In the genomic region with DNA sequence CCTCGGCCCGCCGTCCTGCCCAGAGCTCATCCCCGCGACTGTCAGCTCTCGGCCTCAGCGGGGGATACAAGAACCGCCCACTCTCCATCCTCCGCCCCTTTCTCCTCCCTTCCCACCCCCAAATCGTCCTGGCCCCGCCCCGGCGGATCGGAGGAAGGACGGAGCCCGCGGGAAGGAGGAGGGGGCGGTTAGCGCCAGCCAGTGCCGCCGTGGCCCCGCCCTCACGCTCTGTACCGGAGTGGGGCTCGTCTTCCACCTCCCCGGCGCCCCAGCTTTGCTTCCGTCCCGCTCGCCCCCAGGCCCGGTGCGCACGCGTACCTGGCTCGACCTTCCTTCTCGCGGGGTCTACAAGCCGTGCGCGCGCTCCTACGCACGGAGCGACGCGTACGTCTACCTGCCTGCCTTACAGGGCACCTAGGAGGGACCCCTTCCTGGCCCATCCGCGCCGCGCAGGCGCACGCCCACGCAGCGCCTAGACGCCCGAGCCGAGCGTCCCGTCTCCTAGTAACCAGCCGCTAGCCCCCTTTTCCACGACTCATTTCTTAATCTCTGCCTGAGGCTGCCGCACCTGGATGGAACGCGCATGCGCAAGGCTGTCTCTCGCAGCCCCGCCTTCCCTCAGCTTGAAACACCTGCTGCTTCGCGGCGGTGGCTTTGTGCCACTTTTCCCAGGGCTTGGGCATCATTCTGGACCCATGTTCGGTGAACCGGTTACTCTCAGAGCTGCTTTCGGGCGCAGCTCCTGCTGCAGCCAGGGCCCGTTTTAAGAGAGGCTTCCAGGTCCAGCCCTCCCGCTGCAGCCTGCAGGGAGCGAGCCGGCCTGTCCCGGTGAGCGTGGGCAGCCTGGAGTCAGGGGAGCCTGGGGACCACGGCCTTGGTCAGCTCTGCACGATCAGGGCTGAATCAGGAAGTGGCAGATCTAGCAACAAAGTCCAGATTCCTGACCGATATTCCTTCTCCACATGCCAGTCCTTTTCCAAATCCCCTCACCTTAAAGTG, we compare ENCODE assay signal across 8 cellular contexts. TPM values are rescaled to one million over a fixed set of nuclear protein-coding genes. Genes with fewer than 3 reads are reported as not detected.
DNase-seq lines count a peak whose midpoint lies in the region; ATAC-seq, FAIRE-seq and TF ChIP-seq lines count a peak whose summit lies in the region.

A gene with protein sequence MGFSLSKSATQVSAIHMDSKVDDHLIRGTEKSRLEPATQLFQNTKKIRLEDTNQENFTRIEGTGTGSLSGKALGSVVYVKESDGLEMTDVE (plus strand): TSS at position 598 of the 999 bp plus-strand sequence. CDS start 8,852 bp downstream, outside the sequence.

- no peaks in the 10 kb centered on the region for H3K27me3 Mint-ChIP-seq in Caco-2 (ENCODE audit: insufficient read depth, unreplicated experiment)
- peaks cover 3% of the 10 kb centered on the region for H3K27me3 Mint-ChIP-seq in activated CD8-positive, alpha-beta memory T cell treated with anti-CD3 and anti-CD28 coated beads, Interleukin-2, amount 10 ng/mL, durations not matched to agents 7 days and 5 days

- H2AK5ac ChIP-seq in H1 (ENCODE audit: low read depth, low read length) (no peak within 1 kb of the TSS), mesendoderm (ENCODE audit: low read length) (no peak within 1 kb of the TSS)

- H3K4me2 ChIP-seq in H1 (ENCODE audit: insufficient read depth in 1 of 2, low read depth in 2 of 2, low read length in 2 of 2): peak within 1 kb of the TSS; percentile 86 to 89
- H3K4me2 ChIP-seq in mesendoderm (ENCODE audit: low read length): peak within 1 kb of the TSS; percentile 66

- no peak for TF ChIP-seq EP300 in H1 (IDR thresholded peaks at IDR 0.05; ENCODE audit: borderline replicate concordance in 1 of 2, low read depth in 2 of 2, low read length in 2 of 2)

- H2BK15ac ChIP-seq in H1 (ENCODE audit: low read length): peak within 1 kb of the TSS; percentile 72; the same call in 1 of the 2 replicates
- no peak within 1 kb of the TSS for H2BK15ac ChIP-seq in mesendoderm (replicated peaks; ENCODE audit: low read depth)

- 0% methylated on average over 51 of the region's 84 CpGs; no CpG with 5 or more reads in 1 of the 2 experiments for WGBS in H1 (ENCODE audit: extremely low coverage in 1 of 2, insufficient coverage in 1 of 2, insufficient read length in 1 of 2, insufficient replicate concordance in 2 of 2, low coverage in 1 of 2, low lambda C conversion rate in 2 of 2, missing lambda C conversion rate in 1 of 2), 2 experiments
- WGBS in mesendoderm (ENCODE audit: extremely low coverage, insufficient coverage, low lambda C conversion rate): no CpG with 5 or more reads among the region's 84 CpGs

- H3K56ac ChIP-seq in H1 (replicated peaks; ENCODE audit: insufficient read length, low read depth, low read length): peak within 1 kb of the TSS; percentile 70
- H3K56ac ChIP-seq in mesendoderm (ENCODE audit: low read length): peak within 1 kb of the TSS; percentile 90

- peak; percentile 98 to 99 for DNase-seq in Caco-2
- DNase-seq in HUDEP-2 (lab: John Stamatoyannopoulos, UW; ENCODE audit: unreplicated experiment in 76 of 76): peak in 74 of 76 experiments; percentile 18 to 96 (median 88)
- peak; percentile 94 for DNase-seq in NOMO-1 treated with DMSO at 0.1 percent for 48 hours (lab: John Stamatoyannopoulos, UW; ENCODE audit: unreplicated experiment)
- DNase-seq in activated CD8-positive, alpha-beta memory T cell treated with anti-CD3 and anti-CD28 coated beads, Interleukin-2, amount 10 ng/mL, durations not matched to agents 7 days and 5 days: peak; percentile 96
- peak; percentile 86 to 96 for DNase-seq in H1 (ENCODE audit: low read depth in 1 of 2, low spot score in 2 of 2)
- peak; percentile 96 for DNase-seq in mesendoderm
- peak; percentile 97 for DNase-seq in stimulated activated CD8-positive, alpha-beta memory T cell treated with anti-CD3 and anti-CD28 coated beads, Interleukin-12 subunit alpha, Interleukin-12 subunit beta, amount 100 ng/mL, for 4 hours (ENCODE audit: low read depth)

- H3K27ac Mint-ChIP-seq in Caco-2 (ENCODE audit: unreplicated experiment): peak within 1 kb of the TSS; percentile 94
- H3K27ac Mint-ChIP-seq in activated CD8-positive, alpha-beta memory T cell treated with anti-CD3 and anti-CD28 coated beads, Interleukin-2, amount 10 ng/mL, durations not matched to agents 7 days and 5 days: peak within 1 kb of the TSS; percentile 87

- H4K8ac ChIP-seq in H1 (ENCODE audit: extremely low read depth, insufficient read depth, low read length): peak within 1 kb of the TSS; percentile 94
- no peak within 1 kb of the TSS for H4K8ac ChIP-seq in mesendoderm (ENCODE audit: low read depth, low read length)

- intact Hi-C loops in Caco-2 (cut with micrococcal nuclease; ENCODE audit: unreplicated experiment): loop anchor here (1.0 to 5.0 kb wide), 5 partner anchors 13 to 346 kb away; a partner anchor contains a TSS

- H4K91ac ChIP-seq in H1 (replicated peaks; ENCODE audit: insufficient read length, low read length): peak within 1 kb of the TSS; percentile 88

- CTCF ChIA-PET in Caco-2 (lab: Charles Lee): interaction anchor here (0.8 to 2.3 kb wide), 5 partner anchors 14 to 196 kb away, joined by 3 to 13 read pairs (median 3); a partner anchor contains a TSS
- CTCF ChIA-PET in activated CD8-positive, alpha-beta memory T cell treated with anti-CD3 and anti-CD28 coated beads, Interleukin-2, amount 10 ng/mL, durations not matched to agents 7 days and 5 days (lab: Charles Lee): interaction anchor here (0.7 to 2.5 kb wide), 6 partner anchors 9 to 44 kb away, joined by 3 to 27 read pairs (median 5); a partner anchor contains a TSS
- CTCF ChIA-PET in H1 (lab: Charles Lee; ENCODE audit: partially characterized antibody): interaction anchor here (1.0 to 1.1 kb wide), 2 partner anchors 12 to 39 kb away, joined by 3 read pairs; no protein-coding TSS in a partner anchor

- H4K5ac ChIP-seq in H1 (ENCODE audit: insufficient read length, low read depth, low read length) (peak within 1 kb of the TSS; percentile 70), mesendoderm (ENCODE audit: low read length) (no peak within 1 kb of the TSS)

- POLR2A ChIA-PET in Caco-2 (lab: Charles Lee) (interaction anchor here (0.5 to 2.5 kb wide), 10 partner anchors 14 to 657 kb away, joined by 3 to 52 read pairs (median 3); a partner anchor contains a TSS), H1 (lab: Charles Lee; ENCODE audit: partially characterized antibody) (interaction anchor here (0.6 to 5.0 kb wide), 9 partner anchors 13 to 219 kb away, joined by 3 to 45 read pairs (median 4); a partner anchor contains a TSS)

- H3K4me1 ChIP-seq in Caco-2 (peaks cover 12% of the 10 kb centered on the region), H1 (replicated peaks in 1 of 4; ENCODE audit: control insufficient read depth in 3 of 4, insufficient read depth in 4 of 4, low read length in 3 of 4) (no peaks in the 10 kb centered on the region; a peak in 3 of 7 replicates), mesendoderm (ENCODE audit: control insufficient read depth, low read depth, low read length) (no peaks in the 10 kb centered on the region)

- H3K36me3 Mint-ChIP-seq in Caco-2 (ENCODE audit: insufficient read depth, unreplicated experiment): peaks cover 14% of the 10 kb centered on the region
- peaks cover 6% of the 10 kb centered on the region for H3K36me3 Mint-ChIP-seq in activated CD8-positive, alpha-beta memory T cell treated with anti-CD3 and anti-CD28 coated beads, Interleukin-2, amount 10 ng/mL, durations not matched to agents 7 days and 5 days

- H3K79me1 ChIP-seq in H1 (ENCODE audit: low read depth, low read length) (no peaks in the 10 kb centered on the region), mesendoderm (ENCODE audit: low read length) (no peaks in the 10 kb centered on the region)

- no peak within 1 kb of the TSS for H3K4ac ChIP-seq in H1 (replicated peaks; ENCODE audit: insufficient read length, low read depth, low read length)
- no peak within 1 kb of the TSS for H3K4ac ChIP-seq in mesendoderm (ENCODE audit: low read depth, low read length)

- TF ChIP-seq RAD21 in H1 (IDR thresholded peaks at IDR 0.05 in 1 of 2, conservative IDR thresholded peaks at IDR 0.05 in 1 of 2; ENCODE audit: low read depth in 2 of 2, low read length in 2 of 2): no peak

- no peaks in the 10 kb centered on the region for H3K27me3 ChIP-seq in Caco-2 (replicated peaks; ENCODE audit: control insufficient read depth, insufficient read depth, low read length)
- no peaks in the 10 kb centered on the region for H3K27me3 ChIP-seq in H1 (replicated peaks in 1 of 4; ENCODE audit: control insufficient read depth in 3 of 4, extremely low read depth in 1 of 4, insufficient read depth in 3 of 4, low read length in 3 of 4)
- H3K27me3 ChIP-seq in mesendoderm (ENCODE audit: insufficient read depth, low read length, poor library complexity): no peaks in the 10 kb centered on the region

- H3K4me3 Mint-ChIP-seq in Caco-2 (ENCODE audit: unreplicated experiment): peak within 1 kb of the TSS; percentile 98
- peak within 1 kb of the TSS; percentile 97 for H3K4me3 Mint-ChIP-seq in activated CD8-positive, alpha-beta memory T cell treated with anti-CD3 and anti-CD28 coated beads, Interleukin-2, amount 10 ng/mL, durations not matched to agents 7 days and 5 days

- H2BK20ac ChIP-seq in H1 (ENCODE audit: low read length): no peak within 1 kb of the TSS

- H3K9ac ChIP-seq in H1 (replicated peaks in 1 of 4; ENCODE audit: extremely low read depth in 1 of 4, low read depth in 3 of 4, low read length in 3 of 4): peak within 1 kb of the TSS; percentile 39 to 77 (median 68)
- H3K9ac ChIP-seq in mesendoderm (ENCODE audit: low read length): peak within 1 kb of the TSS; percentile 78

- no TSS peak for BruUV-seq in Caco-2 (replicated peaks; lab: Mats Ljungman, UMichigan)

- H2AFZ ChIP-seq in H1 (ENCODE audit: low read length): peak within 1 kb of the TSS; percentile 91

- no peak within 1 kb of the TSS for H3K14ac ChIP-seq in H1 (ENCODE audit: insufficient read length)

- no peak within 1 kb of the TSS for H2BK12ac ChIP-seq in H1 (ENCODE audit: low read depth, low read length)

- H3K18ac ChIP-seq in H1 (ENCODE audit: extremely low read depth, low read length) (peak within 1 kb of the TSS; percentile 44), mesendoderm (ENCODE audit: low read length) (no peak within 1 kb of the TSS)

- no peaks in the 10 kb centered on the region for H4K20me1 ChIP-seq in H1 (replicated peaks in 1 of 2; ENCODE audit: control insufficient read depth in 1 of 2, insufficient read depth in 2 of 2, low read length in 2 of 2)

- H3K79me2 ChIP-seq in H1 (ENCODE audit: control insufficient read depth in 1 of 2, insufficient read depth in 2 of 2, low read length in 2 of 2): peaks cover 0 to 5% of the 10 kb centered on the region in 2 experiments; a peak in 1 of 4 replicates
- no peaks in the 10 kb centered on the region for H3K79me2 ChIP-seq in mesendoderm (ENCODE audit: control insufficient read depth, insufficient read depth, low read length)

- H3K9me3 Mint-ChIP-seq in Caco-2 (ENCODE audit: unreplicated experiment): no peaks in the 10 kb centered on the region
- no peaks in the 10 kb centered on the region for H3K9me3 Mint-ChIP-seq in activated CD8-positive, alpha-beta memory T cell treated with anti-CD3 and anti-CD28 coated beads, Interleukin-2, amount 10 ng/mL, durations not matched to agents 7 days and 5 days (ENCODE audit: low read depth)

- no peak for FAIRE-seq in H1 (lab: Jason Lieb, UNC)

- H3K4me1 Mint-ChIP-seq in Caco-2 (ENCODE audit: low read depth, unreplicated experiment): peaks cover 20% of the 10 kb centered on the region
- peaks cover 25% of the 10 kb centered on the region for H3K4me1 Mint-ChIP-seq in activated CD8-positive, alpha-beta memory T cell treated with anti-CD3 and anti-CD28 coated beads, Interleukin-2, amount 10 ng/mL, durations not matched to agents 7 days and 5 days

- TF ChIP-seq CTCF in Caco-2 (IDR thresholded peaks at IDR 0.05; ENCODE audit: insufficient read depth in 1 of 2, low read depth in 1 of 2, low read length in 1 of 2, severe bottlenecking in 1 of 2, unreplicated experiment in 1 of 2): no peak
- no peak for TF ChIP-seq CTCF in H1 (IDR thresholded peaks at IDR 0.05; ENCODE audit: control extremely low read depth in 1 of 3, insufficient read depth in 1 of 3, low read depth in 1 of 3, low read length in 3 of 3)

- H3K4me3 ChIP-seq in Caco-2 (ENCODE audit: low read depth, low read length) (peak within 1 kb of the TSS; percentile 75), H1 (ENCODE audit: extremely low read depth in 1 of 4, insufficient read depth in 2 of 4, low read depth in 3 of 4, low read length in 4 of 4) (peak within 1 kb of the TSS; percentile 65 to 83 (median 82)), mesendoderm (ENCODE audit: low read length) (peak within 1 kb of the TSS; percentile 70)

- H3K27ac ChIP-seq in H1 (ENCODE audit: low read depth, low read length) (peak within 1 kb of the TSS; percentile 72), mesendoderm (ENCODE audit: low read depth, low read length) (peak within 1 kb of the TSS; percentile 45)

- no peaks in the 10 kb centered on the region for H3K9me3 ChIP-seq in Caco-2
- peaks cover 3 to 4% of the 10 kb centered on the region in 2 experiments; a peak in 1 of 4 replicates for H3K9me3 ChIP-seq in H1 (ENCODE audit: insufficient read depth in 2 of 2, low read depth in 1 of 2, low read length in 1 of 2)

- H3K36me3 ChIP-seq in Caco-2 (ENCODE audit: control insufficient read depth, insufficient read depth, low read length) (peaks cover 2% of the 10 kb centered on the region; the same call in 1 of the 2 replicates), H1 (ENCODE audit: control insufficient read depth in 2 of 4, insufficient read depth in 4 of 4, low read length in 3 of 4) (peaks cover 0 to 3% (median 0%) of the 10 kb centered on the region in 4 experiments; a peak in 1 of 8 replicates), mesendoderm (ENCODE audit: control insufficient read depth, insufficient read depth, low read length) (no peaks in the 10 kb centered on the region)

- H2BK5ac ChIP-seq in H1 (ENCODE audit: low read depth, low read length): peak within 1 kb of the TSS; percentile 81; the same call in 1 of the 2 replicates
- no peak within 1 kb of the TSS for H2BK5ac ChIP-seq in mesendoderm (ENCODE audit: low read length)

- H3K23me2 ChIP-seq in H1 (ENCODE audit: low read depth, low read length): peaks cover 9% of the 10 kb centered on the region

- ATAC-seq in GM21423 (IDR thresholded peaks at IDR 0.05; ENCODE audit: unreplicated experiment): peak; percentile 88
- ATAC-seq in activated CD8-positive, alpha-beta memory T cell treated with anti-CD3 and anti-CD28 coated beads, Interleukin-2, amount 10 ng/mL, durations not matched to agents 7 days and 5 days: peak; percentile 93

- peak; percentile 63 to 67; a peak in 2 of 3 replicates for TF ChIP-seq POLR2A in H1 (IDR thresholded peaks at IDR 0.05; ENCODE audit: control extremely low read depth in 1 of 2, low read depth in 2 of 2, low read length in 2 of 2)

- H3K23ac ChIP-seq in H1 (ENCODE audit: insufficient read length): peak within 1 kb of the TSS; percentile 65
- no peak within 1 kb of the TSS for H3K23ac ChIP-seq in mesendoderm (ENCODE audit: low read length)

- H2BK120ac ChIP-seq in H1 (replicated peaks; ENCODE audit: low read depth, low read length): no peak within 1 kb of the TSS
- no peak within 1 kb of the TSS for H2BK120ac ChIP-seq in mesendoderm (ENCODE audit: low read depth, low read length)

RNA-seq across cellular contexts. Expression of the gene that starts here (rescaled TPM):
- total RNA-seq in Caco-2 (2022): 11.3 and 12.5 TPM in 2 replicates
- under 1 TPM; 0.47 to 0.58 TPM for total RNA-seq in activated CD8-positive, alpha-beta memory T cell treated with anti-CD3 and anti-CD28 coated beads, Interleukin-2, amount 10 ng/mL, durations not matched to agents 7 days and 5 days
- 5.5 and 6.5 TPM in 2 replicates for total RNA-seq in H1 (2021; fragmentation: NEBNext Ultra II Directional; extraction: Animal tissue kit (Norgen Biotek cat#: 25700))
- polyA plus RNA-seq in H1 (2011; rRNA removed): 3.0 and 3.6 TPM in 2 replicates
- 4.0 TPM for polyA plus RNA-seq in H1 (2011; cell fraction: cytosol; rRNA removed)
- 2.5 TPM for polyA plus RNA-seq in H1 (2011; cell fraction: nucleus; rRNA removed)
- polyA plus RNA-seq in H1 (2012, experiment 1 of 2): 3.8 to 7.4 TPM (median 4.0 TPM) in 4 replicates
- polyA plus RNA-seq in H1 (2012, experiment 2 of 2): 5.5 TPM
- polyA plus RNA-seq in H1 (2013, experiment 1 of 2): 5.6 TPM
- polyA plus RNA-seq in H1 (2013, experiment 2 of 2): 5.2 TPM
- 3.2 and 4.6 TPM in 2 replicates for polyA minus RNA-seq in H1 (2011; rRNA and poly(A)+ RNA removed)
- polyA minus RNA-seq in H1 (2011; cell fraction: cytosol; rRNA and poly(A)+ RNA removed): 2.8 TPM
- polyA minus RNA-seq in H1 (2011; cell fraction: nucleus; rRNA and poly(A)+ RNA removed): 6.2 TPM
- 1.8 TPM for polyA plus RNA-seq in mesendoderm (2013, experiment 1 of 2)
- 1.6 TPM for polyA plus RNA-seq in mesendoderm (2013, experiment 2 of 2)

Comparison
In these comparisons a context has a peak if more than half of its experiments do, and no peak if none do; other contexts are left out.
1. Peak in every context shown above with its lines: DNase-seq, ATAC-seq, H3K4me3 ChIP-seq and H3K27ac ChIP-seq.
2. Peak in DNase-seq and ATAC-seq in activated CD8-positive, alpha-beta memory T cell treated with anti-CD3 and anti-CD28 coated beads, Interleukin-2, amount 10 ng/mL, durations not matched to agents 7 days and 5 days; RNA of the gene not detected or under 1 TPM.